18 cellular contexts compared by ENCODE assay signal in genomic region chr17:8872705-8873426, GRCh38. TPM values are rescaled to one million over a fixed set of nuclear protein-coding genes. Genes with fewer than 3 reads are reported as not detected.
A peak's percentile ranks its signal among the peaks of the same experiment; 100 is the strongest.
DNase-seq lines count a peak whose midpoint lies in the region; ATAC-seq and TF ChIP-seq lines count a peak whose summit lies in the region.
"Had no signal": no experiment of that assay in that cellular context is flagged by ENCODE, and none has a peak within 500 bp of the region (broad histone marks: within the 10 kb centered on the region; RNA-seq: fewer than 3 reads in every experiment).

No MANE protein-coding gene starts in this region.

- H3K36me3 Mint-ChIP-seq in IgD-negative memory B cell = peaks cover 5% of the 10 kb centered on the region

- H3K27ac ChIP-seq in right cardiac atrium (ENCODE audit: low read length) (no peak overlapping the region), thyroid gland (no peak overlapping the region)

- WGBS in right cardiac atrium = 45% methylated on average over 16 of the region's 16 CpGs
- WGBS in thyroid gland, 2 donors = 58 to 66% methylated on average over 16 of the region's 16 CpGs

- no peak overlapping the region for H3K4me3 Mint-ChIP-seq in IgD-negative memory B cell
- H3K4me3 Mint-ChIP-seq: GM23338 had no signal

- H3K36me3 ChIP-seq in thyroid gland = no peaks in the 10 kb centered on the region

- peaks cover 0 to 1% (median 0%) of the 10 kb centered on the region in 3 donors for H3K9me3 Mint-ChIP-seq in IgD-negative memory B cell
- H3K9me3 Mint-ChIP-seq: GM23338 had no signal

- no peaks in the 10 kb centered on the region for H3K9me3 ChIP-seq in right cardiac atrium (ENCODE audit: control insufficient read depth, low read length)
- no peaks in the 10 kb centered on the region for H3K9me3 ChIP-seq in thyroid gland

- no peaks in the 10 kb centered on the region for H3K27me3 Mint-ChIP-seq in IgD-negative memory B cell

- H3K27ac Mint-ChIP-seq in IgD-negative memory B cell = peak overlapping the region; percentile 23 to 62 (median 50)
- H3K27ac Mint-ChIP-seq: GM23338 had no signal

- H3K4me1 Mint-ChIP-seq in IgD-negative memory B cell = peaks cover 3 to 15% (median 10%) of the 10 kb centered on the region in 3 donors

- ATAC-seq in left cardiac atrium (peak; percentile 39 to 55), Right ventricle myocardium superior (ENCODE audit: poor library complexity) (no peak), right cardiac atrium (peak; percentile 46 to 63), GM18873 (IDR thresholded peaks at IDR 0.05; ENCODE audit: low FRiP score, unreplicated experiment) (no peak)

- H3K4me3 ChIP-seq in right cardiac atrium (ENCODE audit: low read length) (no peak overlapping the region), thyroid gland (replicated peaks in 1 of 3) (no peak overlapping the region)
- H3K4me3 ChIP-seq: GM23338 had no signal

- intact Hi-C loops in left cardiac atrium (cut with DNase I) (no loop called here), Right ventricle myocardium superior (cut with DNase I) (no loop called here), right cardiac atrium (cut with DNase I) (no loop called here), thyroid gland (cut with DNase I) (no loop called here)

- no peaks in the 10 kb centered on the region for H3K4me1 ChIP-seq in right cardiac atrium (ENCODE audit: control insufficient read depth, insufficient read depth, low read length)
- H3K4me1 ChIP-seq in thyroid gland = no peaks in the 10 kb centered on the region

- DNase-seq in left cardiac atrium (peak; percentile 34), Right ventricle myocardium superior (no peak), right cardiac atrium (no peak), thyroid gland (no peak), glomerular visceral epithelial cell (ENCODE audit: extremely low spot score) (no peak)
- DNase-seq: COR-L47, DMS153, KG1, NCI-H1436 treated with DMSO at 0.1 percent for 48 hours, NCI-H2029 treated with DMSO at 0.1 percent for 48 hours, NCI-H2171 treated with DMSO at 0.1 percent for 48 hours, NCI-H774, RPMI8226 had no signal

- no peak for TF ChIP-seq POLR2A in thyroid gland (IDR thresholded peaks at IDR 0.05)

- no peak for TF ChIP-seq CTCF in thyroid gland (IDR thresholded peaks at IDR 0.05)

- no peaks in the 10 kb centered on the region for H3K27me3 ChIP-seq in right cardiac atrium (ENCODE audit: control insufficient read depth, insufficient read depth)
- H3K27me3 ChIP-seq in thyroid gland = no peaks in the 10 kb centered on the region

RNA-seq across cellular contexts. Expression of gene PIK3R6, which starts 5.4 kb away (rescaled TPM):
- 1 to 10 TPM in 1 of 2 donors, under 1 TPM in 1; 0.79 to 1.1 TPM for total RNA-seq in left cardiac atrium
- total RNA-seq in Right ventricle myocardium superior = 0.78 TPM
- polyA plus RNA-seq in IgD-negative memory B cell = 7.7 TPM
- total RNA-seq in right cardiac atrium = under 1 TPM; 0.36 to 0.91 (median 0.85) TPM
- 0.86 TPM for polyA plus RNA-seq in right cardiac atrium
- total RNA-seq in thyroid gland = under 1 TPM in 1 of 4 donors, not detected in 3; 0.22 TPM
- total RNA-seq: M059J, NCI-H460 had no signal

Comparison
In these comparisons a context has a peak if more than half of its experiments do, and no peak if none do; other contexts are left out.
1. ATAC-seq: peak in left cardiac atrium (2 of 2) and right cardiac atrium (2 of 2); none in Right ventricle myocardium superior (single experiment) and GM18873 (single experiment).